In the genomic region with DNA sequence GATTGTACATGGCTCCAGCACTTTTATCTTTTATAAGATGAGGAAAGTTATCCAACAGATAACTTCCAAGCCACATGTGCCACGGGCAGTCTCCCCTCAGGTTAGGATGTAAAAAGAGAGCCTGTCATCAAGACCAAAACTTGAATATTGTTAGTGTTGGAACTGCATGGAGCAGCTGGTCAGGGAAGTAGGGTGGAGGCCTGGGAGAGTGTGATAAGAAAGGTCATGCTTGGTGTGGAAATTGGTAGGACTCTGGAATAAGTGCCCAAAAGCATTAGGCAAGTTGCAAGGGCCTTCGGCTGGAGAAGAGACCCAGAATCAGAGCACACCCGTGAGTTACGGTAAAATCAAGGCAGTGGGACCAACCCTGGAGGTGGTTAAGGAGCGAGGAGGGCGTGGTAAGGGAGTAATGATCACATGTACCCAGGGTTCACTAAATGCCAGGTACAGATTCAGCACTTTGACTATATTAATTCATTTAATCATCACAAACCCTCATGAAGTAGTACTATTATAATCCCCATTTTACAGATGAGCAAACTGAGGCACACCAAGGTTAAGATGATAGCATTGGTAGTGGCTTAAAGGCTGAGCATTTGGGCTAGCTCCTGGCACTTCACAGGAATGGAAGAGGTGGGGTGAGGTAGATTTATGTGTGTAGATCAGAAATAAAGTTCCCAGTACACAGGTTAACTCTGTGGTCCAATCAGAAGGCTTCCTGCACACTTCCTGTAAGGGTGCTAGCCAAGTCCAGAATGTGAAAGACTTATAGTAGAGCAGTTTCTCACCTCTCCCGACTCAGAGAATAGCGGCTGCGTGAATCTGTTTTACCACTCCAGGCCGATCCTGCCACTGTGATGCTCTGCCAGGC, we compare ENCODE assay signal across 28 cellular contexts.
DNase-seq lines count a peak whose midpoint lies in the region; ATAC-seq lines count a peak whose summit lies in the region.
"Had no signal": no experiment of that assay in that cellular context is flagged by ENCODE, and none has a peak within 500 bp of the region (broad histone marks: within the 10 kb centered on the region; RNA-seq: fewer than 3 reads in every experiment).

No MANE protein-coding gene starts in this region.

- WGBS in aorta, 2 donors, result 60 to 62% methylated on average over 10 of the region's 10 CpGs

- peaks cover 0 to 4% of the 10 kb centered on the region in 2 donors for H3K4me1 ChIP-seq in aorta (ENCODE audit: control insufficient read depth in 1 of 2, insufficient read depth in 2 of 2, low read length in 2 of 2)
- H3K4me1 ChIP-seq: A549, Peyer's patch, tibial nerve had no signal

- no peaks in the 10 kb centered on the region for H3K27me3 ChIP-seq in aorta (ENCODE audit: control insufficient read depth in 1 of 2, insufficient read depth in 2 of 2, low read length in 1 of 2)
- H3K27me3 ChIP-seq: Peyer's patch, tibial nerve had no signal

- peaks cover 0 to 6% of the 10 kb centered on the region in 2 donors for H3K27me3 Mint-ChIP-seq in natural killer cell treated with Interleukin-12 subunit alpha and Interleukin-12 subunit beta and Interleukin-15 and Interleukin-18, amount 100 ng/mL, for 72 hours
- H3K27me3 Mint-ChIP-seq: CD4-positive, alpha-beta T cell; stimulated activated naive CD8-positive, alpha-beta T cell treated with anti-CD3 and anti-CD28 coated beads, Interleukin-15, amount 100 ng/mL, for 72 hours had no signal

- no peaks in the 10 kb centered on the region for H3K9me3 ChIP-seq in aorta (ENCODE audit: control insufficient read depth, low read length)
- H3K9me3 ChIP-seq: A549, Peyer's patch, tibial nerve had no signal

- intact Hi-C loops in Right ventricle myocardium inferior (cut with DNase I) (no loop called here), cardiac septum (cut with DNase I) (no loop called here), Right ventricle myocardium superior (cut with DNase I) (no loop called here), aorta (cut with DNase I) (no loop called here)

- peaks cover 4% of the 10 kb centered on the region for H3K36me3 Mint-ChIP-seq in natural killer cell treated with Interleukin-12 subunit alpha and Interleukin-12 subunit beta and Interleukin-15 and Interleukin-18, amount 100 ng/mL, for 72 hours
- H3K36me3 Mint-ChIP-seq: activated naive CD8-positive, alpha-beta T cell treated with anti-CD3 and anti-CD28 coated beads for 36 hours had no signal

- H3K27ac Mint-ChIP-seq in natural killer cell treated with Interleukin-12 subunit alpha and Interleukin-12 subunit beta and Interleukin-15 and Interleukin-18, amount 100 ng/mL, for 72 hours, result peak overlapping the region; percentile 24 to 85
- H3K27ac Mint-ChIP-seq: activated naive CD8-positive, alpha-beta T cell treated with anti-CD3 and anti-CD28 coated beads for 36 hours; CD4-positive, alpha-beta T cell had no signal

- DNase-seq in Right ventricle myocardium inferior (ENCODE audit: missing footprints), result no peak
- DNase-seq in cardiac septum (ENCODE audit: low spot score), result no peak
- DNase-seq in Right ventricle myocardium superior, result no peak
- no peak for DNase-seq in natural killer cell treated with Interleukin-12 subunit alpha and Interleukin-12 subunit beta and Interleukin-15 and Interleukin-18, amount 100 ng/mL, for 72 hours (ENCODE audit: low spot score)
- DNase-seq in aorta, result peak in 1 of 2 donors; percentile 50
- no peak for DNase-seq in GM19238 (ENCODE audit: insufficient read length, low spot score)
- no peak for DNase-seq in activated CD4-positive, CD25-positive, alpha-beta regulatory T cell (lab: John Stamatoyannopoulos, UW)
- DNase-seq: activated effector memory CD4-positive, alpha-beta T cell treated with Interleukin-2 at 50 U/mL for 16 hours; activated naive CD8-positive, alpha-beta T cell treated with anti-CD3 and anti-CD28 coated beads for 36 hours; AML-193; CD4-positive, alpha-beta T cell; cerebellar nuclear complex; GOT3; kidney glomerular epithelial cell; NCI-H1092 treated with DMSO at 0.1 percent for 48 hours; NCI-H187; NCI-H2171; NCI-H524 treated with DMSO at 0.1 percent for 48 hours; nucleus accumbens; Peyer's patch; small intestine; stimulated activated CD4-positive, alpha-beta T cell treated with anti-CD3 and anti-CD28 coated beads, Interleukin-1b, Interleukin-23, amount 100 ng/mL, for 48 hours; stimulated activated CD8-positive, alpha-beta memory T cell treated with anti-CD3 and anti-CD28 coated beads, Interleukin-4, amount 100 ng/mL, for 48 hours; stimulated activated naive CD8-positive, alpha-beta T cell treated with anti-CD3 and anti-CD28 coated beads, Interleukin-15, amount 100 ng/mL, for 72 hours had no signal

- H3K27ac ChIP-seq in aorta (ENCODE audit: low read depth in 1 of 2, low read length in 2 of 2), result no peak overlapping the region
- H3K27ac ChIP-seq: A549, Peyer's patch, tibial nerve had no signal

- peak; percentile 89 for ATAC-seq in Right ventricle myocardium inferior
- ATAC-seq in Right ventricle myocardium superior (ENCODE audit: poor library complexity), result peak; percentile 83
- ATAC-seq in natural killer cell treated with Interleukin-12 subunit alpha and Interleukin-12 subunit beta and Interleukin-15 and Interleukin-18, amount 100 ng/mL, for 72 hours, result peak in 1 of 2 donors; percentile 9
- peak; percentile 65 for ATAC-seq in aorta (ENCODE audit: low FRiP score)
- ATAC-seq in GM21528 (IDR thresholded peaks at IDR 0.05; ENCODE audit: low FRiP score, unreplicated experiment), result no peak
- ATAC-seq: A549; activated CD4-positive, CD25-positive, alpha-beta regulatory T cell treated with anti-CD3 and anti-CD28 coated beads, Interleukin-2, amount 50 U/mL, for 24 hours; stimulated activated naive CD8-positive, alpha-beta T cell treated with anti-CD3 and anti-CD28 coated beads, Interleukin-15, amount 100 ng/mL, for 72 hours had no signal

- no peaks in the 10 kb centered on the region for H3K36me3 ChIP-seq in aorta (ENCODE audit: control insufficient read depth in 1 of 2, insufficient read depth in 2 of 2, low read length in 1 of 2)
- H3K36me3 ChIP-seq: Peyer's patch, tibial nerve had no signal

- peaks cover 19 to 20% of the 10 kb centered on the region in 2 donors for H3K4me1 Mint-ChIP-seq in natural killer cell treated with Interleukin-12 subunit alpha and Interleukin-12 subunit beta and Interleukin-15 and Interleukin-18, amount 100 ng/mL, for 72 hours (ENCODE audit: low read depth in 2 of 2)
- H3K4me1 Mint-ChIP-seq: activated naive CD8-positive, alpha-beta T cell treated with anti-CD3 and anti-CD28 coated beads for 36 hours; stimulated activated naive CD8-positive, alpha-beta T cell treated with anti-CD3 and anti-CD28 coated beads, Interleukin-15, amount 100 ng/mL, for 72 hours had no signal

- H3K9me3 Mint-ChIP-seq in natural killer cell treated with Interleukin-12 subunit alpha and Interleukin-12 subunit beta and Interleukin-15 and Interleukin-18, amount 100 ng/mL, for 72 hours, result peaks cover 5% of the 10 kb centered on the region
- H3K9me3 Mint-ChIP-seq: activated naive CD8-positive, alpha-beta T cell treated with anti-CD3 and anti-CD28 coated beads for 36 hours; CD4-positive, alpha-beta T cell; stimulated activated naive CD8-positive, alpha-beta T cell treated with anti-CD3 and anti-CD28 coated beads, Interleukin-15, amount 100 ng/mL, for 72 hours had no signal

- H3K4me3 ChIP-seq in aorta (ENCODE audit: low read length in 2 of 2), result no peak overlapping the region
- H3K4me3 ChIP-seq: A549, Peyer's patch, tibial nerve had no signal

- H3K4me3 Mint-ChIP-seq in natural killer cell treated with Interleukin-12 subunit alpha and Interleukin-12 subunit beta and Interleukin-15 and Interleukin-18, amount 100 ng/mL, for 72 hours, result no peak overlapping the region
- H3K4me3 Mint-ChIP-seq: activated naive CD8-positive, alpha-beta T cell treated with anti-CD3 and anti-CD28 coated beads for 36 hours; CD4-positive, alpha-beta T cell; stimulated activated naive CD8-positive, alpha-beta T cell treated with anti-CD3 and anti-CD28 coated beads, Interleukin-15, amount 100 ng/mL, for 72 hours had no signal
